18 cellular contexts compared by ENCODE assay signal in the genomic region with DNA sequence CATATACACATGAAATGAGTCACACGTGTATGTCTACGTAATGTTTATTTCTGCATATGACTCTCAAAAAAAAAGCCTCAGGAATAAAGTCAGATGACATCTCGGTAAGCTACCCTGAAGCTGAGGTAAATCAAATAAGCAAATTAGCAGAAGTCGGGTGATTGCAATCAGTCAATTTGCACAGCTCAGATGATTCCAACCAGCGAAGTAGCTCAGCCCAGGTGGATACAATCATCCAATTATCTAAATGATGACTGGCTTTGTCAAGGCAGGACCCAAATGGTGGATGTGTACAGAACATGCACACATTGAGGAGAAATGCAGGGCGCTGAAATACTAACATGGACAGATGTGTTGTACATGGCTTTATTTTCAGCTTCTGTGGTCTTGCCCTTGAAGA.
DNase-seq lines count a peak whose midpoint lies in the region; ATAC-seq and FAIRE-seq lines count a peak whose summit lies in the region.
"Had no signal": no experiment of that assay in that cellular context is flagged by ENCODE, and none has a peak within 500 bp of the region (broad histone marks: within the 10 kb centered on the region; RNA-seq: fewer than 3 reads in every experiment).

No MANE protein-coding gene starts in this region.

- no peak for FAIRE-seq in RCC 7860 (lab: Jason Lieb, UNC)
- FAIRE-seq: D721Med, H1 had no signal

- ATAC-seq in activated naive CD4-positive, alpha-beta T cell treated with anti-CD3 and anti-CD28 coated beads, Interleukin-2, amount 50 U/mL, for 72 hours: no peak
- ATAC-seq: T-helper 17 cell had no signal

- DNase-seq in NCI-H1092 treated with DMSO at 0.1 percent for 48 hours (lab: John Stamatoyannopoulos, UW): peak; percentile 25
- peak; percentile 69 for DNase-seq in NCI-H146 treated with DMSO at 0.1 percent for 48 hours (lab: John Stamatoyannopoulos, UW; ENCODE audit: unreplicated experiment)
- DNase-seq in NCI-H82 treated with DMSO at 0.1 percent for 48 hours (lab: John Stamatoyannopoulos, UW; ENCODE audit: unreplicated experiment): peak; percentile 50
- peak; percentile 8 for DNase-seq in left kidney (ENCODE audit: low read depth, low spot score)
- no peak for DNase-seq in NCI-H2196 treated with DMSO at 0.1 percent for 48 hours (lab: John Stamatoyannopoulos, UW; ENCODE audit: unreplicated experiment)
- no peak for DNase-seq in RCC 7860 (ENCODE audit: low spot score)
- no peak for DNase-seq in activated naive CD4-positive, alpha-beta T cell treated with anti-CD3 and anti-CD28 coated beads, Interleukin-2, amount 50 U/mL, for 72 hours (ENCODE audit: low spot score in 2 of 2)
- DNase-seq: ACHN; C1 segment of cervical spinal cord; CD8-positive, alpha-beta memory T cell; DMS79; NCI-H1694; NCI-H2107; NCI-H2227 treated with DMSO at 0.1 percent for 48 hours; NCI-H510A treated with DMSO at 0.1 percent for 48 hours; T-helper 17 cell had no signal

- no peak overlapping the region for H3K27ac Mint-ChIP-seq in activated naive CD4-positive, alpha-beta T cell treated with anti-CD3 and anti-CD28 coated beads, Interleukin-2, amount 50 U/mL, for 72 hours
- H3K27ac Mint-ChIP-seq: CD8-positive, alpha-beta memory T cell; T-helper 17 cell had no signal

- no peaks in the 10 kb centered on the region for H3K36me3 Mint-ChIP-seq in activated naive CD4-positive, alpha-beta T cell treated with anti-CD3 and anti-CD28 coated beads, Interleukin-2, amount 50 U/mL, for 72 hours
- H3K36me3 Mint-ChIP-seq: CD8-positive, alpha-beta memory T cell had no signal

- H3K9me3 Mint-ChIP-seq in activated naive CD4-positive, alpha-beta T cell treated with anti-CD3 and anti-CD28 coated beads, Interleukin-2, amount 50 U/mL, for 72 hours: peaks cover 0 to 4% of the 10 kb centered on the region in 2 donors

Comparison
In these comparisons a context has a peak if more than half of its experiments do, and no peak if none do; other contexts are left out.
1. DNase-seq: peak in NCI-H1092 treated with DMSO at 0.1 percent for 48 hours (single experiment), NCI-H146 treated with DMSO at 0.1 percent for 48 hours (single experiment), NCI-H82 treated with DMSO at 0.1 percent for 48 hours (single experiment) and left kidney (single experiment); none in NCI-H2196 treated with DMSO at 0.1 percent for 48 hours (single experiment), RCC 7860 (single experiment) and activated naive CD4-positive, alpha-beta T cell treated with anti-CD3 and anti-CD28 coated beads, Interleukin-2, amount 50 U/mL, for 72 hours (0 of 2).